ENCODE assay signal across 20 cellular contexts in genomic region chr5:97979740-97980139, GRCh38.
DNase-seq lines count a peak whose midpoint lies in the region; ATAC-seq and TF ChIP-seq lines count a peak whose summit lies in the region.
"Had no signal": no experiment of that assay in that cellular context is flagged by ENCODE, and none has a peak within 500 bp of the region (broad histone marks: within the 10 kb centered on the region; RNA-seq: fewer than 3 reads in every experiment).

No MANE protein-coding gene starts in this region.

- no peaks in the 10 kb centered on the region for H3K36me3 ChIP-seq in body of pancreas (replicated peaks in 1 of 2; ENCODE audit: insufficient read depth in 1 of 2, low read depth in 2 of 2)
- no peaks in the 10 kb centered on the region for H3K36me3 ChIP-seq in heart left ventricle
- no peaks in the 10 kb centered on the region for H3K36me3 ChIP-seq in osteoblast (ENCODE audit: insufficient read depth, low read length)
- H3K36me3 ChIP-seq in trophoblast cell (ENCODE audit: control insufficient read depth in 1 of 2, insufficient read depth in 2 of 2, low read length in 2 of 2), result no peaks in the 10 kb centered on the region

- H3K9me3 ChIP-seq in body of pancreas (no peaks in the 10 kb centered on the region), heart left ventricle (no peaks in the 10 kb centered on the region), osteoblast (ENCODE audit: low read depth, low read length) (no peaks in the 10 kb centered on the region), H9 (ENCODE audit: control insufficient read depth, low read depth, low read length) (no peaks in the 10 kb centered on the region), trophoblast cell (ENCODE audit: insufficient read depth, low read depth, low read length) (no peaks in the 10 kb centered on the region)

- WGBS in body of pancreas, 2 donors, result 49 to 51% methylated on average over 3 of the region's 3 CpGs
- 58 to 68% (median 63%) methylated on average over 3 of the region's 3 CpGs for WGBS in heart left ventricle, 4 donors
- no CpG with 5 or more reads among the region's 3 CpGs for WGBS in H9 (ENCODE audit: extremely low coverage, insufficient read length, low lambda C conversion rate)
- WGBS in trophoblast cell (ENCODE audit: extremely low coverage, insufficient coverage, insufficient read length), result no CpG with 5 or more reads among the region's 3 CpGs

- no peaks in the 10 kb centered on the region for H3K27me3 Mint-ChIP-seq in H9 (ENCODE audit: low read depth)
- H3K27me3 Mint-ChIP-seq: activated naive CD8-positive, alpha-beta T cell; naive B cell; stimulated activated naive CD8-positive, alpha-beta T cell treated with anti-CD3 and anti-CD28 coated beads, Interleukin-15, Interleukin-2, amounts not matched to agents 100 ng/mL and 50 ng/mL, for 24 hours had no signal

- H3K23ac ChIP-seq in H9 (ENCODE audit: insufficient read length, low read depth, low read length) (no peak overlapping the region), trophoblast cell (ENCODE audit: low read length) (no peak overlapping the region)

- H3K9ac ChIP-seq in H9 (ENCODE audit: extremely low read depth, insufficient read length, low read length) (no peak overlapping the region), trophoblast cell (ENCODE audit: low read length) (no peak overlapping the region)

- H3K4ac ChIP-seq in H9 (ENCODE audit: low read depth, low read length) (no peak overlapping the region), trophoblast cell (ENCODE audit: low read depth, low read length) (no peak overlapping the region)

- no peak overlapping the region for H3K27ac ChIP-seq in body of pancreas
- no peak overlapping the region for H3K27ac ChIP-seq in heart left ventricle
- no peak overlapping the region for H3K27ac ChIP-seq in osteoblast (ENCODE audit: low read depth, low read length)
- H3K27ac ChIP-seq in H9 (ENCODE audit: insufficient read length, low read depth, low read length), result no peak overlapping the region
- no peak overlapping the region for H3K27ac ChIP-seq in trophoblast cell (ENCODE audit: low read depth, low read length)

- H4K20me1 ChIP-seq in osteoblast (ENCODE audit: insufficient read depth, low read length) (no peaks in the 10 kb centered on the region), H9 (ENCODE audit: control insufficient read depth, insufficient read depth, insufficient read length) (no peaks in the 10 kb centered on the region)

- no peak overlapping the region for H3K27ac Mint-ChIP-seq in H9
- H3K27ac Mint-ChIP-seq: activated naive CD8-positive, alpha-beta T cell; naive B cell; stimulated activated naive CD8-positive, alpha-beta T cell treated with anti-CD3 and anti-CD28 coated beads, Interleukin-15, Interleukin-2, amounts not matched to agents 100 ng/mL and 50 ng/mL, for 24 hours had no signal

- H2BK5ac ChIP-seq in H9 (ENCODE audit: insufficient read length, low read length) (no peak overlapping the region), trophoblast cell (ENCODE audit: low read depth, low read length, poor library complexity) (no peak overlapping the region)

- H3K23me2 ChIP-seq in H9 (ENCODE audit: insufficient read length, low read depth, low read length, poor library complexity, severe bottlenecking), result no peaks in the 10 kb centered on the region

- H3K27me3 ChIP-seq in body of pancreas (no peaks in the 10 kb centered on the region), heart left ventricle (no peaks in the 10 kb centered on the region), osteoblast (ENCODE audit: insufficient read depth, low read length) (no peaks in the 10 kb centered on the region), H9 (ENCODE audit: insufficient read depth, low read length) (no peaks in the 10 kb centered on the region), trophoblast cell (ENCODE audit: insufficient read depth, low read length) (no peaks in the 10 kb centered on the region)

- H3K14ac ChIP-seq in H9 (ENCODE audit: insufficient read depth, low read length), result no peak overlapping the region
- no peak overlapping the region for H3K14ac ChIP-seq in trophoblast cell (ENCODE audit: low read length)

- intact Hi-C loops in body of pancreas (cut with DNase I) (no loop called here), heart left ventricle (cut with DNase I) (no loop called here)

- H2BK120ac ChIP-seq in H9 (ENCODE audit: low read depth, low read length, poor library complexity, severe bottlenecking) (no peak overlapping the region), trophoblast cell (ENCODE audit: insufficient read depth, low read length, poor library complexity) (no peak overlapping the region)

- H4K5ac ChIP-seq in H9 (ENCODE audit: insufficient read length, low read depth, low read length), result no peak overlapping the region

- no peak overlapping the region for H3K4me3 Mint-ChIP-seq in H9
- H3K4me3 Mint-ChIP-seq: activated naive CD8-positive, alpha-beta T cell; stimulated activated naive CD8-positive, alpha-beta T cell treated with anti-CD3 and anti-CD28 coated beads, Interleukin-15, Interleukin-2, amounts not matched to agents 100 ng/mL and 50 ng/mL, for 24 hours had no signal

- H4K8ac ChIP-seq in H9 (replicated peaks; ENCODE audit: insufficient read length, low read depth, low read length) (no peak overlapping the region), trophoblast cell (ENCODE audit: low read depth, low read length) (no peak overlapping the region)

- ATAC-seq in body of pancreas (no peak), heart left ventricle (peak in 1 of 4 donors; percentile 22), HG02938 (IDR thresholded peaks at IDR 0.05; ENCODE audit: unreplicated experiment) (no peak)

- H3K4me1 Mint-ChIP-seq in H9, result peaks cover 0 to 2% of the 10 kb centered on the region in 2 experiments; a peak in 1 of 4 replicates
- H3K4me1 Mint-ChIP-seq: naive B cell had no signal

- H3K4me1 ChIP-seq in body of pancreas, result peaks cover 9% of the 10 kb centered on the region
- peaks cover 0 to 4% (median 0%) of the 10 kb centered on the region in 12 donors for H3K4me1 ChIP-seq in heart left ventricle
- no peaks in the 10 kb centered on the region for H3K4me1 ChIP-seq in osteoblast (ENCODE audit: insufficient read depth, low read length)
- no peaks in the 10 kb centered on the region for H3K4me1 ChIP-seq in H9 (ENCODE audit: insufficient read depth, low read length)
- H3K4me1 ChIP-seq in trophoblast cell (ENCODE audit: control insufficient read depth in 1 of 2, insufficient read depth in 2 of 2, low read length in 2 of 2), result no peaks in the 10 kb centered on the region

- peaks cover 0 to 1% (median 0%) of the 10 kb centered on the region in 3 experiments; a peak in 1 of 7 replicates for H3K36me3 Mint-ChIP-seq in H9 (ENCODE audit: insufficient read depth in 1 of 3, low read depth in 3 of 3)
- H3K36me3 Mint-ChIP-seq: activated naive CD8-positive, alpha-beta T cell; naive B cell had no signal

- no peak overlapping the region for H3K18ac ChIP-seq in H9 (ENCODE audit: insufficient read length, low read depth, low read length)
- H3K18ac ChIP-seq in trophoblast cell (ENCODE audit: low read length), result no peak overlapping the region

- H3T11ph ChIP-seq in H9 (ENCODE audit: low read length), result no peak overlapping the region

- no peak overlapping the region for H3K56ac ChIP-seq in H9 (ENCODE audit: insufficient read length, low read depth, low read length)

- H4K91ac ChIP-seq in H9 (ENCODE audit: insufficient read length, low read depth, low read length) (no peak overlapping the region), trophoblast cell (ENCODE audit: low read depth, low read length) (no peak overlapping the region)

- H2BK15ac ChIP-seq in H9 (ENCODE audit: low read depth, low read length), result no peak overlapping the region

- DNase-seq in AG09309 (ENCODE audit: low read depth) (peak; percentile 2), body of pancreas (peak; percentile 19 to 52 (median 26)), heart left ventricle (peak; percentile 27 to 55 (median 37)), osteoblast (ENCODE audit: insufficient read length, low spot score, missing footprints) (peak; percentile 14), H9 (no peak), trophoblast cell (no peak)
- DNase-seq in stimulated activated CD4-positive, alpha-beta T cell treated with anti-CD3 and anti-CD28 coated beads, Interleukin-4, amount 100 ng/mL, for 4 hours, result no peak
- DNase-seq: activated CD8-positive, alpha-beta memory T cell treated with anti-CD3 and anti-CD28 coated beads for 24 hours; AML-193; COR-L47; effector CD4-positive, alpha-beta T cell; foreskin melanocyte; MM.1S; naive B cell; NCI-H187 treated with DMSO at 0.1 percent for 48 hours; NCI-H524 treated with DMSO at 0.1 percent for 48 hours; T-helper 2 cell had no signal

- TF ChIP-seq CTCF in AG09309 (IDR thresholded peaks at IDR 0.05; ENCODE audit: control insufficient read depth, insufficient read depth, low read depth, low read length, missing control alignments) (no peak), body of pancreas (IDR thresholded peaks at IDR 0.05) (no peak), heart left ventricle (IDR thresholded peaks at IDR 0.05) (no peak), osteoblast (IDR thresholded peaks at IDR 0.05; ENCODE audit: extremely low read depth, low read depth, low read length) (no peak), H9 (conservative IDR thresholded peaks at IDR 0.05) (no peak)

- H2AFZ ChIP-seq in osteoblast (ENCODE audit: low read length), result no peak overlapping the region
- no peak overlapping the region for H2AFZ ChIP-seq in H9 (ENCODE audit: low read length)
- no peak overlapping the region for H2AFZ ChIP-seq in trophoblast cell (ENCODE audit: insufficient read depth, low read length, poor library complexity)

- H3K79me1 ChIP-seq in H9 (ENCODE audit: insufficient read depth, low read depth, low read length, poor library complexity, severe bottlenecking), result no peaks in the 10 kb centered on the region
- no peaks in the 10 kb centered on the region for H3K79me1 ChIP-seq in trophoblast cell (ENCODE audit: low read length)

- H3K4me3 ChIP-seq in AG09309 (ENCODE audit: control insufficient read depth, low read depth, low read length), result no peak overlapping the region
- H3K4me3 ChIP-seq in body of pancreas, result no peak overlapping the region
- no peak overlapping the region for H3K4me3 ChIP-seq in heart left ventricle
- H3K4me3 ChIP-seq in osteoblast (ENCODE audit: insufficient read depth, low read length), result no peak overlapping the region
- no peak overlapping the region for H3K4me3 ChIP-seq in trophoblast cell (ENCODE audit: low read depth, low read length)

- no peak overlapping the region for H2BK20ac ChIP-seq in H9 (ENCODE audit: low read depth, low read length, poor library complexity, severe bottlenecking)

- H3K9me3 Mint-ChIP-seq in H9, result no peaks in the 10 kb centered on the region
- H3K9me3 Mint-ChIP-seq: stimulated activated naive CD8-positive, alpha-beta T cell treated with anti-CD3 and anti-CD28 coated beads, Interleukin-15, Interleukin-2, amounts not matched to agents 100 ng/mL and 50 ng/mL, for 24 hours had no signal

- H3K4me2 ChIP-seq in osteoblast (ENCODE audit: insufficient read depth, low read length) (no peak overlapping the region), H9 (ENCODE audit: insufficient read depth, insufficient read length, low read length) (no peak overlapping the region), trophoblast cell (ENCODE audit: low read length) (no peak overlapping the region)

- no peak overlapping the region for H4K12ac ChIP-seq in trophoblast cell (ENCODE audit: low read depth, low read length)

- H3K79me2 ChIP-seq in osteoblast (ENCODE audit: insufficient read depth, low read length), result no peaks in the 10 kb centered on the region
- no peaks in the 10 kb centered on the region for H3K79me2 ChIP-seq in H9 (ENCODE audit: insufficient read depth, low read length)
- no peaks in the 10 kb centered on the region for H3K79me2 ChIP-seq in trophoblast cell (ENCODE audit: control insufficient read depth, insufficient read depth, low read length, poor library complexity)

- TF ChIP-seq POLR2A in body of pancreas (IDR thresholded peaks at IDR 0.05) (no peak), heart left ventricle (IDR thresholded peaks at IDR 0.05) (no peak)

- H2AK5ac ChIP-seq in H9 (ENCODE audit: insufficient read length, low read length), result no peak overlapping the region
- no peak overlapping the region for H2AK5ac ChIP-seq in trophoblast cell (ENCODE audit: low read length)

- H2BK12ac ChIP-seq in H9 (ENCODE audit: insufficient read length, low read depth, low read length) (no peak overlapping the region), trophoblast cell (ENCODE audit: low read length) (no peak overlapping the region)

Comparison
In these comparisons a context has a peak if more than half of its experiments do, and no peak if none do; other contexts are left out.
1. DNase-seq: peak in AG09309 (single experiment), body of pancreas (4 of 4), heart left ventricle (5 of 5) and osteoblast (single experiment); none in H9 (single experiment), stimulated activated CD4-positive, alpha-beta T cell treated with anti-CD3 and anti-CD28 coated beads, Interleukin-4, amount 100 ng/mL, for 4 hours (0 of 2) and trophoblast cell (0 of 2).